ENCODE assay signal across 26 cellular contexts in genomic region chr4:107799634-107800033, GRCh38. TPM values are rescaled to one million over a fixed set of nuclear protein-coding genes. Genes with fewer than 3 reads are reported as not detected.
DNase-seq lines count a peak whose midpoint lies in the region; ATAC-seq, FAIRE-seq and TF ChIP-seq lines count a peak whose summit lies in the region.
"Had no signal": no experiment of that assay in that cellular context is flagged by ENCODE, and none has a peak within 500 bp of the region (broad histone marks: within the 10 kb centered on the region; RNA-seq: fewer than 3 reads in every experiment).

No MANE protein-coding gene starts in this region.

- H3K9me3 ChIP-seq in right cardiac atrium (ENCODE audit: control insufficient read depth, low read length) (no peaks in the 10 kb centered on the region), endothelial cell of umbilical vein (replicated peaks; ENCODE audit: control insufficient read depth, insufficient read depth, low read length) (no peaks in the 10 kb centered on the region), trophoblast cell (ENCODE audit: insufficient read depth, low read depth, low read length) (no peaks in the 10 kb centered on the region)
- H3K9me3 ChIP-seq: BE2C, gastroesophageal sphincter, thyroid gland had no signal

- H2BK5ac ChIP-seq in trophoblast cell (ENCODE audit: low read depth, low read length, poor library complexity), result no peak overlapping the region

- no peak overlapping the region for H3K27ac Mint-ChIP-seq in stimulated activated effector memory CD8-positive, alpha-beta T cell treated with anti-CD3 and anti-CD28 coated beads, Interleukin-12 subunit alpha, Interleukin-12 subunit beta, amount 100 ng/mL, for 72 hours
- H3K27ac Mint-ChIP-seq: activated naive CD8-positive, alpha-beta T cell treated with anti-CD3 and anti-CD28 coated beads for 36 hours; activated T-helper 17 cell treated with anti-CD3 and anti-CD28 coated beads, Interleukin-2, amount 50 U/mL, for 72 hours; nephron progenitor cell; stimulated activated memory B cell treated with anti-CD40 and anti-IgM and Interleukin-4, amounts not matched to agents 10 μg/mL and 1 μg/mL and 100 μg/mL, for 72 hours had no signal

- TF ChIP-seq CTCF in endothelial cell of umbilical vein (IDR thresholded peaks at IDR 0.05; ENCODE audit: extremely low read depth in 1 of 2, insufficient read depth in 1 of 2, low read depth in 1 of 2, low read length in 2 of 2) (no peak), omental fat pad (IDR thresholded peaks at IDR 0.05) (no peak)

- no peak overlapping the region for H3K18ac ChIP-seq in trophoblast cell (ENCODE audit: low read length)

- BruUV-seq in endothelial cell of umbilical vein (replicated peaks; lab: Mats Ljungman, UMichigan), result no TSS peak

- no peak for DNase-seq in right cardiac atrium
- no peak for DNase-seq in cardiac septum (ENCODE audit: low spot score)
- no peak for DNase-seq in endothelial cell of umbilical vein (ENCODE audit: low read depth, low spot score)
- DNase-seq in trophoblast cell, result no peak
- no peak for DNase-seq in stimulated activated effector memory CD8-positive, alpha-beta T cell treated with anti-CD3 and anti-CD28 coated beads, Interleukin-12 subunit alpha, Interleukin-12 subunit beta, amount 100 ng/mL, for 72 hours (ENCODE audit: low spot score in 2 of 2)
- DNase-seq in omental fat pad (ENCODE audit: low spot score), result no peak
- DNase-seq: activated CD8-positive, alpha-beta memory T cell treated with anti-CD3 and anti-CD28 coated beads, Interleukin-2, amount 50 U/mL, for 4 hours; activated naive CD8-positive, alpha-beta T cell treated with anti-CD3 and anti-CD28 coated beads for 36 hours; BE2C; cerebellar nuclear complex; effector CD8-positive, alpha-beta T cell; mesenchymal stem cell; NCI-H2081; nephron progenitor cell; SIG-M5; stimulated activated CD4-positive, alpha-beta T cell treated with anti-CD3 and anti-CD28 coated beads, Interleukin-2, amount 100 ng/mL, for 24 hours; T-helper 1 cell; thyroid gland had no signal

- H3K27me3 ChIP-seq in right cardiac atrium (ENCODE audit: control insufficient read depth, insufficient read depth) (no peaks in the 10 kb centered on the region), endothelial cell of umbilical vein (ENCODE audit: control insufficient read depth in 2 of 2, insufficient read depth in 2 of 2, low read length in 2 of 2) (no peaks in the 10 kb centered on the region), trophoblast cell (ENCODE audit: insufficient read depth, low read length) (no peaks in the 10 kb centered on the region)
- H3K27me3 ChIP-seq: thyroid gland had no signal

- no peaks in the 10 kb centered on the region for H3K4me1 Mint-ChIP-seq in stimulated activated effector memory CD8-positive, alpha-beta T cell treated with anti-CD3 and anti-CD28 coated beads, Interleukin-12 subunit alpha, Interleukin-12 subunit beta, amount 100 ng/mL, for 72 hours
- H3K4me1 Mint-ChIP-seq: activated naive CD8-positive, alpha-beta T cell treated with anti-CD3 and anti-CD28 coated beads for 36 hours; activated T-helper 17 cell treated with anti-CD3 and anti-CD28 coated beads, Interleukin-2, amount 50 U/mL, for 72 hours; nephron progenitor cell; stimulated activated memory B cell treated with anti-CD40 and anti-IgM and Interleukin-4, amounts not matched to agents 10 μg/mL and 1 μg/mL and 100 μg/mL, for 72 hours had no signal

- no peak overlapping the region for H3K23ac ChIP-seq in trophoblast cell (ENCODE audit: low read length)

- no peak overlapping the region for H3K4me3 Mint-ChIP-seq in stimulated activated effector memory CD8-positive, alpha-beta T cell treated with anti-CD3 and anti-CD28 coated beads, Interleukin-12 subunit alpha, Interleukin-12 subunit beta, amount 100 ng/mL, for 72 hours
- H3K4me3 Mint-ChIP-seq: activated naive CD8-positive, alpha-beta T cell treated with anti-CD3 and anti-CD28 coated beads for 36 hours; activated T-helper 17 cell treated with anti-CD3 and anti-CD28 coated beads, Interleukin-2, amount 50 U/mL, for 72 hours; nephron progenitor cell; stimulated activated memory B cell treated with anti-CD40 and anti-IgM and Interleukin-4, amounts not matched to agents 10 μg/mL and 1 μg/mL and 100 μg/mL, for 72 hours had no signal

- H3K36me3 Mint-ChIP-seq in stimulated activated effector memory CD8-positive, alpha-beta T cell treated with anti-CD3 and anti-CD28 coated beads, Interleukin-12 subunit alpha, Interleukin-12 subunit beta, amount 100 ng/mL, for 72 hours, result no peaks in the 10 kb centered on the region
- H3K36me3 Mint-ChIP-seq: activated naive CD8-positive, alpha-beta T cell treated with anti-CD3 and anti-CD28 coated beads for 36 hours; stimulated activated memory B cell treated with anti-CD40 and anti-IgM and Interleukin-4, amounts not matched to agents 10 μg/mL and 1 μg/mL and 100 μg/mL, for 72 hours had no signal

- dilution Hi-C loops in endothelial cell of umbilical vein (cut with MboI; ENCODE audit: extremely low pct_ligation_motif_present, low sequenced_read_pairs), result no loop called here

- 41% methylated on average over 4 of the region's 4 CpGs for WGBS in right cardiac atrium
- WGBS in trophoblast cell (ENCODE audit: extremely low coverage, insufficient coverage, insufficient read length), result no CpG with 5 or more reads among the region's 4 CpGs

- peak overlapping the region; percentile 4 for H3K4me3 ChIP-seq in right cardiac atrium (ENCODE audit: low read length)
- peak overlapping the region in 1 of 3 experiments; percentile 29 for H3K4me3 ChIP-seq in endothelial cell of umbilical vein (replicated peaks in 1 of 3; ENCODE audit: insufficient read depth in 1 of 3, low read depth in 1 of 3, low read length in 3 of 3)
- no peak overlapping the region for H3K4me3 ChIP-seq in trophoblast cell (ENCODE audit: low read depth, low read length)
- H3K4me3 ChIP-seq: thyroid gland had no signal

- intact Hi-C loops in right cardiac atrium (cut with DNase I) (no loop called here), cardiac septum (cut with DNase I) (no loop called here), endothelial cell of umbilical vein (cut with micrococcal nuclease) (no loop called here)

- no peak overlapping the region for H2BK12ac ChIP-seq in trophoblast cell (ENCODE audit: low read length)

- H4K91ac ChIP-seq in trophoblast cell (ENCODE audit: low read depth, low read length), result no peak overlapping the region

- no peak overlapping the region for H4K12ac ChIP-seq in trophoblast cell (ENCODE audit: low read depth, low read length)

- POLR2A ChIA-PET in endothelial cell of umbilical vein (lab: Charles Lee), result interaction anchor here (0.6 kb wide), 1 partner anchor 153 kb away, joined by 4 read pairs; no protein-coding TSS in a partner anchor

- H3K9ac ChIP-seq in endothelial cell of umbilical vein (replicated peaks; ENCODE audit: extremely low read depth, insufficient read depth, low read length) (no peak overlapping the region), trophoblast cell (ENCODE audit: low read length) (peak overlapping the region; percentile 35)

- H3K36me3 ChIP-seq in endothelial cell of umbilical vein (ENCODE audit: control insufficient read depth in 2 of 2, extremely low read depth in 1 of 2, insufficient read depth in 2 of 2, low read length in 2 of 2) (no peaks in the 10 kb centered on the region), trophoblast cell (ENCODE audit: control insufficient read depth in 1 of 2, insufficient read depth in 2 of 2, low read length in 2 of 2) (no peaks in the 10 kb centered on the region)
- H3K36me3 ChIP-seq: BE2C, gastroesophageal sphincter, thyroid gland had no signal

- H3K9me3 Mint-ChIP-seq in stimulated activated effector memory CD8-positive, alpha-beta T cell treated with anti-CD3 and anti-CD28 coated beads, Interleukin-12 subunit alpha, Interleukin-12 subunit beta, amount 100 ng/mL, for 72 hours, result no peaks in the 10 kb centered on the region
- H3K9me3 Mint-ChIP-seq: activated naive CD8-positive, alpha-beta T cell treated with anti-CD3 and anti-CD28 coated beads for 36 hours had no signal

- FAIRE-seq in endothelial cell of umbilical vein (lab: Jason Lieb, UNC), result no peak
- FAIRE-seq: A204.1, astrocyte, keratinocyte had no signal

- H3K4me1 ChIP-seq in right cardiac atrium (ENCODE audit: control insufficient read depth, insufficient read depth, low read length), result no peaks in the 10 kb centered on the region
- peaks cover 4% of the 10 kb centered on the region for H3K4me1 ChIP-seq in endothelial cell of umbilical vein (ENCODE audit: control insufficient read depth, extremely low read depth, insufficient read depth, low read length)
- no peaks in the 10 kb centered on the region for H3K4me1 ChIP-seq in trophoblast cell (ENCODE audit: control insufficient read depth in 1 of 2, insufficient read depth in 2 of 2, low read length in 2 of 2)
- H3K4me1 ChIP-seq: BE2C, thyroid gland had no signal

- H2AFZ ChIP-seq in endothelial cell of umbilical vein (ENCODE audit: low read depth, low read length), result peak overlapping the region; percentile 99
- no peak overlapping the region for H2AFZ ChIP-seq in trophoblast cell (ENCODE audit: insufficient read depth, low read length, poor library complexity)

- H3K79me2 ChIP-seq in endothelial cell of umbilical vein (ENCODE audit: control insufficient read depth, insufficient read depth, low read length), result no peaks in the 10 kb centered on the region
- no peaks in the 10 kb centered on the region for H3K79me2 ChIP-seq in trophoblast cell (ENCODE audit: control insufficient read depth, insufficient read depth, low read length, poor library complexity)

- H2AK5ac ChIP-seq in trophoblast cell (ENCODE audit: low read length), result no peak overlapping the region

- H3K27ac ChIP-seq in right cardiac atrium (ENCODE audit: low read length) (no peak overlapping the region), endothelial cell of umbilical vein (ENCODE audit: insufficient read depth, low read depth, low read length) (no peak overlapping the region), trophoblast cell (ENCODE audit: low read depth, low read length) (no peak overlapping the region)
- H3K27ac ChIP-seq: gastroesophageal sphincter, thyroid gland had no signal

- H3K4ac ChIP-seq in trophoblast cell (ENCODE audit: low read depth, low read length), result no peak overlapping the region

- no peak overlapping the region for H3K14ac ChIP-seq in trophoblast cell (ENCODE audit: low read length)

- TF ChIP-seq POLR2A in endothelial cell of umbilical vein (IDR thresholded peaks at IDR 0.05; ENCODE audit: low read depth, low read length), result no peak

- ATAC-seq in right cardiac atrium, result no peak
- no peak for ATAC-seq in stimulated activated effector memory CD8-positive, alpha-beta T cell treated with anti-CD3 and anti-CD28 coated beads, Interleukin-12 subunit alpha, Interleukin-12 subunit beta, amount 100 ng/mL, for 72 hours
- no peak for ATAC-seq in omental fat pad (ENCODE audit: low FRiP score)
- ATAC-seq in HG02885 (IDR thresholded peaks at IDR 0.05; ENCODE audit: poor library complexity, unreplicated experiment), result no peak
- no peak for ATAC-seq in GM21717 (IDR thresholded peaks at IDR 0.05; ENCODE audit: unreplicated experiment)
- ATAC-seq: activated T-helper 17 cell treated with anti-CD3 and anti-CD28 coated beads, Interleukin-2, amount 50 U/mL, for 72 hours; stimulated activated memory B cell treated with anti-CD40 and anti-IgM and Interleukin-4, amounts not matched to agents 10 μg/mL and 1 μg/mL and 100 μg/mL, for 72 hours had no signal

- no peaks in the 10 kb centered on the region for H4K20me1 ChIP-seq in endothelial cell of umbilical vein (replicated peaks; ENCODE audit: control insufficient read depth, extremely low read depth, insufficient read depth, low read length)

- CTCF ChIA-PET in endothelial cell of umbilical vein (lab: Charles Lee), result interaction anchor here (0.8 to 1.1 kb wide), 2 partner anchors 29 to 113 kb away, joined by 4 read pairs; no protein-coding TSS in a partner anchor

- no peaks in the 10 kb centered on the region for H3K9me1 ChIP-seq in endothelial cell of umbilical vein (replicated peaks; ENCODE audit: control insufficient read depth, extremely low read depth, insufficient read depth, low read length)

- no peaks in the 10 kb centered on the region for H3K79me1 ChIP-seq in trophoblast cell (ENCODE audit: low read length)

- H2BK120ac ChIP-seq in trophoblast cell (ENCODE audit: insufficient read depth, low read length, poor library complexity), result no peak overlapping the region

- H3K4me2 ChIP-seq in endothelial cell of umbilical vein (ENCODE audit: insufficient read depth, low read length) (peak overlapping the region; percentile 70), trophoblast cell (ENCODE audit: low read length) (no peak overlapping the region)

- no peak overlapping the region for H4K8ac ChIP-seq in trophoblast cell (ENCODE audit: low read depth, low read length)

RNA-seq across cellular contexts. Expression of gene SGMS2, which starts 25.1 kb away (rescaled TPM):
- total RNA-seq in right cardiac atrium (10 to 100 TPM; 20.5 to 35.5 (median 26.2) TPM), cardiac septum (37.8 TPM), endothelial cell of umbilical vein (33.0 and 35.9 TPM in 2 replicates), omental fat pad (100 to 1,000 TPM in 2 of 4 donors, 10 to 100 TPM in 2; 20.2 to 473 (median 149) TPM)
- polyA plus RNA-seq in right cardiac atrium (3.6 TPM), endothelial cell of umbilical vein (33.2 and 39.1 TPM in 2 replicates)
- polyA plus RNA-seq in endothelial cell of umbilical vein (2011; cell fraction: cytosol; rRNA removed), result 16.1 and 16.3 TPM in 2 replicates
- polyA plus RNA-seq in endothelial cell of umbilical vein (2011; cell fraction: nucleus; rRNA removed), result 17.8 and 25.6 TPM in 2 replicates
- polyA plus RNA-seq in endothelial cell of umbilical vein (2012), result 23.9 and 31.4 TPM in 2 replicates
- polyA minus RNA-seq in endothelial cell of umbilical vein, result 162 and 181 TPM in 2 replicates
- polyA minus RNA-seq in endothelial cell of umbilical vein (2011; cell fraction: cytosol; rRNA and poly(A)+ RNA removed), result 22.0 TPM
- 46.8 and 50.8 TPM in 2 replicates for polyA minus RNA-seq in endothelial cell of umbilical vein (2011; cell fraction: nucleus; rRNA and poly(A)+ RNA removed)
- polyA plus RNA-seq in trophoblast cell (2013), result 2.5 and 3.0 TPM in 2 replicates
